ENCODE assay signal across 8 cellular contexts in genomic region chr12:131831635-131832041, GRCh38. TPM values are rescaled to one million over a fixed set of nuclear protein-coding genes. Genes with fewer than 3 reads are reported as not detected.
DNase-seq lines count a peak whose midpoint lies in the region; ATAC-seq and TF ChIP-seq lines count a peak whose summit lies in the region.

No MANE protein-coding gene starts in this region.

- peak overlapping the region; percentile 73 for H3K4me3 ChIP-seq in thoracic aorta

- H3K4me1 ChIP-seq in thoracic aorta (ENCODE audit: control insufficient read depth in 1 of 2, low read depth in 2 of 2): peaks cover 12 to 37% of the 10 kb centered on the region in 2 donors

- peak; percentile 71 for DNase-seq in NCI-H82 (lab: John Stamatoyannopoulos, UW)
- no peak for DNase-seq in NCI-H82 treated with DMSO at 0.1 percent for 48 hours (lab: John Stamatoyannopoulos, UW; ENCODE audit: unreplicated experiment)
- peak; percentile 36 for DNase-seq in T1000 (lab: John Stamatoyannopoulos, UW)
- peak; percentile 84 for DNase-seq in foreskin melanocyte
- no peak for DNase-seq in thoracic aorta (ENCODE audit: low spot score)
- no peak for DNase-seq in medulla oblongata (ENCODE audit: extremely low spot score)

- H3K27ac ChIP-seq in thoracic aorta: no peak overlapping the region

- TF ChIP-seq CTCF in thoracic aorta (IDR thresholded peaks at IDR 0.05): no peak

- H3K9me3 ChIP-seq in thoracic aorta: no peaks in the 10 kb centered on the region

- no peaks in the 10 kb centered on the region for H3K36me3 ChIP-seq in thoracic aorta

- ATAC-seq in thoracic aorta (ENCODE audit: insufficient number of reproducible peaks, low FRiP score, low read depth): no peak
- no peak for ATAC-seq in GM21825 (IDR thresholded peaks at IDR 0.05; ENCODE audit: unreplicated experiment)
- ATAC-seq in HG02798 (IDR thresholded peaks at IDR 0.05; ENCODE audit: poor library complexity, unreplicated experiment): no peak

- H3K27me3 ChIP-seq in thoracic aorta (replicated peaks; ENCODE audit: insufficient read depth): peaks cover 6% of the 10 kb centered on the region

RNA-seq across cellular contexts. Expression of gene MMP17, which starts 3.4 kb away (rescaled TPM):
- total RNA-seq in thoracic aorta: 10 to 100 TPM in 1 of 2 donors, 1 to 10 TPM in 1; 4.6 to 12.1 TPM

Comparison
In these comparisons a context has a peak if more than half of its experiments do, and no peak if none do; other contexts are left out.
1. DNase-seq: peak in NCI-H82 (single experiment), T1000 (single experiment) and foreskin melanocyte (single experiment); none in NCI-H82 treated with DMSO at 0.1 percent for 48 hours (single experiment), thoracic aorta (single experiment) and medulla oblongata (single experiment).